ENCODE assay signal across 2 cellular contexts in the genomic region with DNA sequence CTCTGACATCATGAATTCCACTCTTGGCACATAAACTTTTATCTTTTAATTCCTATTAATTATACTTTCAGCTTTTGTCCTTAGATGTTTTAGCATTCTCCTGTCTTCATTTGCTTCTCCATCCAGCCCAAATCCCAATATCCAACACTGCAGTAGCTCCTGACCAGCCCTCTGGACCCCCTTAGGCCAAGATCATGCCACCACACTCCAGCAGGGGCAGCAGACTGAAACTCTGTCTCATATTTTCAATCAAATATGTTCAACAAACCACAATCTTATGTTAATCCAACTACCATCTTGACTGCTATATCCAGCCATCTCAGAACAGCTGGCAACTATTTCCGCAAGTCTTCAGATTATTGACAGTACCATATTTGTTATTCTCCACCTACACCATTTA.
TF ChIP-seq lines count a peak whose summit lies in the region.

No MANE protein-coding gene starts in this region.

TF ChIP-seq in HEK293T, 16 proteins besides CTCF, POLR2A, EP300 and RAD21 (continued from another document):
- TF ChIP-seq, protein P1, sequence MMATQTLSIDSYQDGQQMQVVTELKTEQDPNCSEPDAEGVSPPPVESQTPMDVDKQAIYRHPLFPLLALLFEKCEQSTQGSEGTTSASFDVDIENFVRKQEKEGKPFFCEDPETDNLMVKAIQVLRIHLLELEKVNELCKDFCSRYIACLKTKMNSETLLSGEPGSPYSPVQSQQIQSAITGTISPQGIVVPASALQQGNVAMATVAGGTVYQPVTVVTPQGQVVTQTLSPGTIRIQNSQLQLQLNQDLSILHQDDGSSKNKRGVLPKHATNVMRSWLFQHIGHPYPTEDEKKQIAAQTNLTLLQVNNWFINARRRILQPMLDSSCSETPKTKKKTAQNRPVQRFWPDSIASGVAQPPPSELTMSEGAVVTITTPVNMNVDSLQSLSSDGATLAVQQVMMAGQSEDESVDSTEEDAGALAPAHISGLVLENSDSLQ (IDR thresholded peaks at IDR 0.05), result no peak

TF ChIP-seq in WTC11, 78 proteins besides CTCF, POLR2A, EP300 and RAD21 (continued from another document):
- TF ChIP-seq, protein P2, sequence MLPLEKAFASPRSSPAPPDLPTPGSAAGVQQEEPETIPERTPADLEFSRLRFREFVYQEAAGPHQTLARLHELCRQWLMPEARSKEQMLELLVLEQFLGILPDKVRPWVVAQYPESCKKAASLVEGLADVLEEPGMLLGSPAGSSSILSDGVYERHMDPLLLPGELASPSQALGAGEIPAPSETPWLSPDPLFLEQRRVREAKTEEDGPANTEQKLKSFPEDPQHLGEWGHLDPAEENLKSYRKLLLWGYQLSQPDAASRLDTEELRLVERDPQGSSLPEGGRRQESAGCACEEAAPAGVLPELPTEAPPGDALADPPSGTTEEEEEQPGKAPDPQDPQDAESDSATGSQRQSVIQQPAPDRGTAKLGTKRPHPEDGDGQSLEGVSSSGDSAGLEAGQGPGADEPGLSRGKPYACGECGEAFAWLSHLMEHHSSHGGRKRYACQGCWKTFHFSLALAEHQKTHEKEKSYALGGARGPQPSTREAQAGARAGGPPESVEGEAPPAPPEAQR (CRISPR knock-in tag; IDR thresholded peaks at IDR 0.05), result no peak
- TF ChIP-seq ZNF138 (CRISPR knock-in tag; conservative IDR thresholded peaks at IDR 0.05) (no peak), TCF7 (CRISPR knock-in tag; IDR thresholded peaks at IDR 0.05; ENCODE audit: low read depth) (no peak), FOXK1 (CRISPR knock-in tag; IDR thresholded peaks at IDR 0.05) (no peak), NR2C2 (CRISPR knock-in tag; IDR thresholded peaks at IDR 0.05) (no peak), JUN (CRISPR knock-in tag; IDR thresholded peaks at IDR 0.05) (no peak), NFE2L1 (CRISPR knock-in tag; IDR thresholded peaks at IDR 0.05) (no peak), ZNF219 (CRISPR knock-in tag; IDR thresholded peaks at IDR 0.05; ENCODE audit: borderline replicate concordance) (no peak), ELF4 (CRISPR knock-in tag; IDR thresholded peaks at IDR 0.05; ENCODE audit: low read depth) (no peak)
- TF ChIP-seq, protein P3, sequence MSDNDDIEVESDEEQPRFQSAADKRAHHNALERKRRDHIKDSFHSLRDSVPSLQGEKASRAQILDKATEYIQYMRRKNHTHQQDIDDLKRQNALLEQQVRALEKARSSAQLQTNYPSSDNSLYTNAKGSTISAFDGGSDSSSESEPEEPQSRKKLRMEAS (CRISPR knock-in tag; IDR thresholded peaks at IDR 0.05), result no peak
- TF ChIP-seq, protein P4, sequence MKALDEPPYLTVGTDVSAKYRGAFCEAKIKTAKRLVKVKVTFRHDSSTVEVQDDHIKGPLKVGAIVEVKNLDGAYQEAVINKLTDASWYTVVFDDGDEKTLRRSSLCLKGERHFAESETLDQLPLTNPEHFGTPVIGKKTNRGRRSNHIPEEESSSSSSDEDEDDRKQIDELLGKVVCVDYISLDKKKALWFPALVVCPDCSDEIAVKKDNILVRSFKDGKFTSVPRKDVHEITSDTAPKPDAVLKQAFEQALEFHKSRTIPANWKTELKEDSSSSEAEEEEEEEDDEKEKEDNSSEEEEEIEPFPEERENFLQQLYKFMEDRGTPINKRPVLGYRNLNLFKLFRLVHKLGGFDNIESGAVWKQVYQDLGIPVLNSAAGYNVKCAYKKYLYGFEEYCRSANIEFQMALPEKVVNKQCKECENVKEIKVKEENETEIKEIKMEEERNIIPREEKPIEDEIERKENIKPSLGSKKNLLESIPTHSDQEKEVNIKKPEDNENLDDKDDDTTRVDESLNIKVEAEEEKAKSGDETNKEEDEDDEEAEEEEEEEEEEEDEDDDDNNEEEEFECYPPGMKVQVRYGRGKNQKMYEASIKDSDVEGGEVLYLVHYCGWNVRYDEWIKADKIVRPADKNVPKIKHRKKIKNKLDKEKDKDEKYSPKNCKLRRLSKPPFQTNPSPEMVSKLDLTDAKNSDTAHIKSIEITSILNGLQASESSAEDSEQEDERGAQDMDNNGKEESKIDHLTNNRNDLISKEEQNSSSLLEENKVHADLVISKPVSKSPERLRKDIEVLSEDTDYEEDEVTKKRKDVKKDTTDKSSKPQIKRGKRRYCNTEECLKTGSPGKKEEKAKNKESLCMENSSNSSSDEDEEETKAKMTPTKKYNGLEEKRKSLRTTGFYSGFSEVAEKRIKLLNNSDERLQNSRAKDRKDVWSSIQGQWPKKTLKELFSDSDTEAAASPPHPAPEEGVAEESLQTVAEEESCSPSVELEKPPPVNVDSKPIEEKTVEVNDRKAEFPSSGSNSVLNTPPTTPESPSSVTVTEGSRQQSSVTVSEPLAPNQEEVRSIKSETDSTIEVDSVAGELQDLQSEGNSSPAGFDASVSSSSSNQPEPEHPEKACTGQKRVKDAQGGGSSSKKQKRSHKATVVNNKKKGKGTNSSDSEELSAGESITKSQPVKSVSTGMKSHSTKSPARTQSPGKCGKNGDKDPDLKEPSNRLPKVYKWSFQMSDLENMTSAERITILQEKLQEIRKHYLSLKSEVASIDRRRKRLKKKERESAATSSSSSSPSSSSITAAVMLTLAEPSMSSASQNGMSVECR (CRISPR knock-in tag; IDR thresholded peaks at IDR 0.05; ENCODE audit: borderline replicate concordance), result no peak
- TF ChIP-seq, protein P5, sequence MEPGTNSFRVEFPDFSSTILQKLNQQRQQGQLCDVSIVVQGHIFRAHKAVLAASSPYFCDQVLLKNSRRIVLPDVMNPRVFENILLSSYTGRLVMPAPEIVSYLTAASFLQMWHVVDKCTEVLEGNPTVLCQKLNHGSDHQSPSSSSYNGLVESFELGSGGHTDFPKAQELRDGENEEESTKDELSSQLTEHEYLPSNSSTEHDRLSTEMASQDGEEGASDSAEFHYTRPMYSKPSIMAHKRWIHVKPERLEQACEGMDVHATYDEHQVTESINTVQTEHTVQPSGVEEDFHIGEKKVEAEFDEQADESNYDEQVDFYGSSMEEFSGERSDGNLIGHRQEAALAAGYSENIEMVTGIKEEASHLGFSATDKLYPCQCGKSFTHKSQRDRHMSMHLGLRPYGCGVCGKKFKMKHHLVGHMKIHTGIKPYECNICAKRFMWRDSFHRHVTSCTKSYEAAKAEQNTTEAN (CRISPR knock-in tag; IDR thresholded peaks at IDR 0.05), result no peak
- TF ChIP-seq, protein P6, sequence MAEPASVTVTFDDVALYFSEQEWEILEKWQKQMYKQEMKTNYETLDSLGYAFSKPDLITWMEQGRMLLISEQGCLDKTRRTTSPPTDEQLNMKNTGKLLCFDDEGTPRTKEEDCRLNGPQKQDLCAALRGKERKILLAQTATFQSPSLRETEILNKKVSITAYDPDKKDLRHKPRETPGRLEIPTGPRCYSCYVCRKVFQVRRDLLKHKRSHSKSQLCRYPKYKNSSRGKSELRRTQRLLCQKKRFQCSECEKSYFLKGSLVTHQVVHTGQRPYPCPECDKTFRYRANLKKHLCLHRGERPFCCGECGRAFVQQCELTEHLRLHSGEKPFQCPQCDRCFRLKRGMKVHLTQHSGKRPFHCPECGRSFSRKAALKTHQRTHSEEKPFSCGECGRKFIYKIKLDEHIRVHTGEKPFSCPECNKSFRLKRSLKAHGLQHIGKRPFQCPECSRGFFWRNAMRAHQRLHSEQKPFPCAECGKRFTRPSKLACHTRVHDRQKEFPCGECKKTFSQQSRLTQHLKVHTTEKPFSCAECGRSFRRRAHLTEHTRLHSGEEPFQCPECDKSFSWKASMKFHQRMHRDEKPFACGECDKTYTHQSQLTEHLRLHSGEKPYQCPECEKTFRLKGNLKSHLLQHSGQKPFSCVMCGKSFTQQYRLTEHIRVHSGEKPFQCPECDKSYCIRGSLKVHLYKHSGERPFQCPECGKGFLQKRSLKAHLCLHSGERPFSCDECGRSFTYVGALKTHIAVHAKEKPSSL (CRISPR knock-in tag; conservative IDR thresholded peaks at IDR 0.05), result no peak
- TF ChIP-seq, protein P7, sequence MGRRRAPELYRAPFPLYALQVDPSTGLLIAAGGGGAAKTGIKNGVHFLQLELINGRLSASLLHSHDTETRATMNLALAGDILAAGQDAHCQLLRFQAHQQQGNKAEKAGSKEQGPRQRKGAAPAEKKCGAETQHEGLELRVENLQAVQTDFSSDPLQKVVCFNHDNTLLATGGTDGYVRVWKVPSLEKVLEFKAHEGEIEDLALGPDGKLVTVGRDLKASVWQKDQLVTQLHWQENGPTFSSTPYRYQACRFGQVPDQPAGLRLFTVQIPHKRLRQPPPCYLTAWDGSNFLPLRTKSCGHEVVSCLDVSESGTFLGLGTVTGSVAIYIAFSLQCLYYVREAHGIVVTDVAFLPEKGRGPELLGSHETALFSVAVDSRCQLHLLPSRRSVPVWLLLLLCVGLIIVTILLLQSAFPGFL (CRISPR knock-in tag; IDR thresholded peaks at IDR 0.05; ENCODE audit: borderline replicate concordance), result no peak
- TF ChIP-seq, protein P8, sequence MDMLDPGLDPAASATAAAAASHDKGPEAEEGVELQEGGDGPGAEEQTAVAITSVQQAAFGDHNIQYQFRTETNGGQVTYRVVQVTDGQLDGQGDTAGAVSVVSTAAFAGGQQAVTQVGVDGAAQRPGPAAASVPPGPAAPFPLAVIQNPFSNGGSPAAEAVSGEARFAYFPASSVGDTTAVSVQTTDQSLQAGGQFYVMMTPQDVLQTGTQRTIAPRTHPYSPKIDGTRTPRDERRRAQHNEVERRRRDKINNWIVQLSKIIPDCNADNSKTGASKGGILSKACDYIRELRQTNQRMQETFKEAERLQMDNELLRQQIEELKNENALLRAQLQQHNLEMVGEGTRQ (CRISPR knock-in tag; IDR thresholded peaks at IDR 0.05), result no peak
